ENCODE assay signal across 25 cellular contexts in the genomic region with DNA sequence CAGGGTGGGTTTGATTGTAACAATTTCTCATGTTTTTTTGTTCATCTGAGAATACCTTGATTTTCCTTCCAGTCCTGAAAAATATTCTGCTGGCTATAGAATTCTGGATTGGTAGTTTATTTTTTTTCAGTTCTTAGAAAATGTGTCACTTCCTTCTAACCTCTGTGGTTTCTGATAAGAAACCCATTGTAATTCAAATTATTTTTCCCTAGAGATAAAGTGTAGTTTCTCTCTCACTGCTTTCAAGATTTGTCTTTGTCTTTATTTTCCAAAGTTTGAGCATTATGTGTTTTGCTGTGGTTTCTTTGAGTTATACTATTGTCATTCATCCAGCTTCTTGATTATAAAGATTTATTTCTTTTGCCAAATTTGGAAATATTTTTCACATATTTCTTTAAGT.
"Had no signal": no experiment of that assay in that cellular context is flagged by ENCODE, and none has a peak within 500 bp of the region (broad histone marks: within the 10 kb centered on the region; RNA-seq: fewer than 3 reads in every experiment).

No MANE protein-coding gene starts in this region.

- H3K4me3 ChIP-seq: body of pancreas, dorsolateral prefrontal cortex, esophagus squamous epithelium, lung, ovary, psoas muscle, upper lobe of left lung had no signal

- H3K27me3 ChIP-seq: body of pancreas, dorsolateral prefrontal cortex, esophagus squamous epithelium, neutrophil, ovary, upper lobe of left lung had no signal

- H3K4me1 ChIP-seq: psoas muscle, upper lobe of left lung had no signal

- H3K27ac ChIP-seq: body of pancreas, dorsolateral prefrontal cortex, esophagus squamous epithelium, neutrophil, ovary, psoas muscle, upper lobe of left lung had no signal

- H3K36me3 ChIP-seq: esophagus squamous epithelium, neutrophil, ovary, upper lobe of left lung had no signal

- DNase-seq: activated CD4-positive, alpha-beta T cell treated with anti-CD3 and anti-CD28 coated beads for 4 hours; activated CD4-positive, alpha-beta T cell treated with anti-CD3 and anti-CD28 coated beads, Interleukin-2, amount 50 U/mL, for 48 hours; activated CD4-positive, CD25-positive, alpha-beta regulatory T cell; activated CD8-positive, alpha-beta memory T cell treated with anti-CD3 and anti-CD28 coated beads, Interleukin-2, amount 50 U/mL, for 48 hours; activated effector memory CD4-positive, alpha-beta T cell treated with Interleukin-2 at 50 U/mL for 16 hours; activated naive CD4-positive, alpha-beta T cell treated with anti-CD3 and anti-CD28 coated beads for 36 hours; activated naive CD8-positive, alpha-beta T cell treated with anti-CD3 and anti-CD28 coated beads, Interleukin-2, amount 10 ng/mL, durations not matched to agents 7 days and 5 days; activated T-cell treated with anti-CD3 and anti-CD28 coated beads, Interleukin-2, amount 50 U/mL, for 48 hours; amygdala; body of pancreas; caudate nucleus; dorsolateral prefrontal cortex; effector memory CD8-positive, alpha-beta T cell; esophagus squamous epithelium; naive thymus-derived CD8-positive, alpha-beta T cell; ovary; psoas muscle; right cardiac atrium; stimulated activated CD4-positive, alpha-beta T cell treated with anti-CD3 and anti-CD28 coated beads, Interleukin-12 subunit alpha, Interleukin-12 subunit beta, amount 100 ng/mL, for 4 hours; stimulated activated CD4-positive, alpha-beta T cell treated with anti-CD3 and anti-CD28 coated beads, Interleukin-4, amount 100 ng/mL, for 4 hours; stimulated activated naive CD8-positive, alpha-beta T cell treated with anti-CD3 and anti-CD28 coated beads, Interleukin-15, Interleukin-2, amounts not matched to agents 100 U/mL and 50 U/mL, for 24 hours; T-helper 1 cell; upper lobe of left lung had no signal
